8 cellular contexts compared by ENCODE assay signal in genomic region chr16:24013733-24014645, GRCh38.
DNase-seq lines count a peak whose midpoint lies in the region; ATAC-seq and TF ChIP-seq lines count a peak whose summit lies in the region.

No MANE protein-coding gene starts in this region.

- H4K20me1 ChIP-seq in smooth muscle cell (ENCODE audit: low read depth) = no peaks in the 10 kb centered on the region

- H3K9me3 Mint-ChIP-seq in CD8-positive, alpha-beta memory T cell = no peaks in the 10 kb centered on the region

- H3K9me3 ChIP-seq in CD8-positive, alpha-beta memory T cell (ENCODE audit: low read length) = no peaks in the 10 kb centered on the region
- H3K9me3 ChIP-seq in T-helper 17 cell (ENCODE audit: control insufficient read depth, low read length, poor library complexity, severe bottlenecking) (no peaks in the 10 kb centered on the region), smooth muscle cell (replicated peaks; ENCODE audit: low read depth) (no peaks in the 10 kb centered on the region)

- H3K4me3 ChIP-seq in CD8-positive, alpha-beta memory T cell (ENCODE audit: low read length) = no peak overlapping the region
- no peak overlapping the region for H3K4me3 ChIP-seq in smooth muscle cell

- no peak overlapping the region for H3K9ac ChIP-seq in smooth muscle cell (ENCODE audit: low read depth)

- H3K79me2 ChIP-seq in smooth muscle cell (ENCODE audit: low read depth) = no peaks in the 10 kb centered on the region

- H2AFZ ChIP-seq in smooth muscle cell (ENCODE audit: low read depth) = no peak overlapping the region

- POLR2A ChIA-PET in CD8-positive, alpha-beta memory T cell (lab: Charles Lee) = interaction anchor here (0.7 to 1.2 kb wide), 3 partner anchors 65 to 539 kb away, joined by 3 to 6 read pairs (median 4); no protein-coding TSS in a partner anchor

- CTCF ChIA-PET in CD8-positive, alpha-beta memory T cell (lab: Charles Lee) = interaction anchor here (1.0 to 13.8 kb wide), 12 partner anchors 17 to 212 kb away, joined by 3 to 261 read pairs (median 5); no protein-coding TSS in a partner anchor

- peak overlapping the region; percentile 24 to 86 (median 80) for H3K4me3 Mint-ChIP-seq in CD8-positive, alpha-beta memory T cell
- peak overlapping the region; percentile 70 for H3K4me3 Mint-ChIP-seq in T-helper 17 cell

- peak; percentile 34 to 86 (median 80) for DNase-seq in CD8-positive, alpha-beta memory T cell
- DNase-seq in T-helper 17 cell (peak in 2 of 3 donors; percentile 12 to 29), cerebellar nuclear complex (lab: John Stamatoyannopoulos, UW) (peak; percentile 4 to 19), hypothalamus (lab: John Stamatoyannopoulos, UW) (no peak), smooth muscle cell (lab: John Stamatoyannopoulos, UW; ENCODE audit: unreplicated experiment) (no peak)
- DNase-seq in stimulated activated CD8-positive, alpha-beta memory T cell treated with anti-CD3 and anti-CD28 coated beads, Interleukin-7, amount 100 ng/mL, for 1 hour (ENCODE audit: low read depth in 2 of 2) = peak; percentile 31 to 32

- WGBS in smooth muscle cell (ENCODE audit: low lambda C conversion rate) = 74% methylated on average over 10 of the region's 10 CpGs

- peak overlapping the region; percentile 25 for H3K27ac ChIP-seq in CD8-positive, alpha-beta memory T cell (ENCODE audit: low read depth, low read length)
- no peak overlapping the region for H3K27ac ChIP-seq in smooth muscle cell (ENCODE audit: low read depth)

- H3K4me1 ChIP-seq in CD8-positive, alpha-beta memory T cell (ENCODE audit: insufficient read depth, low read length) = peaks cover 62% of the 10 kb centered on the region
- no peaks in the 10 kb centered on the region for H3K4me1 ChIP-seq in smooth muscle cell (ENCODE audit: low read depth)

- ATAC-seq in GM19438 (IDR thresholded peaks at IDR 0.05; ENCODE audit: low read depth, unreplicated experiment) (peak; percentile 87), HG03442 (IDR thresholded peaks at IDR 0.05; ENCODE audit: unreplicated experiment) (peak; percentile 91), T-helper 17 cell (peak; percentile 91)

- no peak overlapping the region for H3K4me2 ChIP-seq in smooth muscle cell

- peaks cover 0 to 7% (median 1%) of the 10 kb centered on the region in 3 donors for H3K36me3 Mint-ChIP-seq in CD8-positive, alpha-beta memory T cell
- H3K36me3 Mint-ChIP-seq in T-helper 17 cell (ENCODE audit: low read depth) = peaks cover 2% of the 10 kb centered on the region

- no peak for TF ChIP-seq CTCF in smooth muscle cell (IDR thresholded peaks at IDR 0.05; ENCODE audit: borderline replicate concordance, insufficient read depth, poor library complexity, severe bottlenecking)

- no peaks in the 10 kb centered on the region for H3F3A ChIP-seq in smooth muscle cell (ENCODE audit: low read depth)

- H3K27me3 ChIP-seq in CD8-positive, alpha-beta memory T cell (ENCODE audit: insufficient read depth, low read length, poor library complexity, severe bottlenecking) = no peaks in the 10 kb centered on the region
- H3K27me3 ChIP-seq in smooth muscle cell (ENCODE audit: low read depth) = peaks cover 10% of the 10 kb centered on the region

- no peaks in the 10 kb centered on the region for H3K36me3 ChIP-seq in CD8-positive, alpha-beta memory T cell (ENCODE audit: insufficient read depth, low read length)
- no peaks in the 10 kb centered on the region for H3K36me3 ChIP-seq in smooth muscle cell (ENCODE audit: low read depth)

- peaks cover 62 to 88% (median 78%) of the 10 kb centered on the region in 3 donors for H3K4me1 Mint-ChIP-seq in CD8-positive, alpha-beta memory T cell
- H3K4me1 Mint-ChIP-seq in T-helper 17 cell = peaks cover 47% of the 10 kb centered on the region

- no peaks in the 10 kb centered on the region for H3K27me3 Mint-ChIP-seq in CD8-positive, alpha-beta memory T cell
- no peaks in the 10 kb centered on the region for H3K27me3 Mint-ChIP-seq in T-helper 17 cell

- peak overlapping the region; percentile 85 to 97 (median 95) for H3K27ac Mint-ChIP-seq in CD8-positive, alpha-beta memory T cell
- H3K27ac Mint-ChIP-seq in T-helper 17 cell = peak overlapping the region; percentile 86

Comparison
In these comparisons a context has a peak if more than half of its experiments do, and no peak if none do; other contexts are left out.
1. DNase-seq: peak in CD8-positive, alpha-beta memory T cell (5 of 5), T-helper 17 cell (2 of 3), cerebellar nuclear complex (2 of 2) and stimulated activated CD8-positive, alpha-beta memory T cell treated with anti-CD3 and anti-CD28 coated beads, Interleukin-7, amount 100 ng/mL, for 1 hour (2 of 2); none in hypothalamus (0 of 51) and smooth muscle cell (single experiment).
2. Peak in every context shown above with its lines, with median percentiles within 50 percentile points of each other: ATAC-seq.